In the genomic region with DNA sequence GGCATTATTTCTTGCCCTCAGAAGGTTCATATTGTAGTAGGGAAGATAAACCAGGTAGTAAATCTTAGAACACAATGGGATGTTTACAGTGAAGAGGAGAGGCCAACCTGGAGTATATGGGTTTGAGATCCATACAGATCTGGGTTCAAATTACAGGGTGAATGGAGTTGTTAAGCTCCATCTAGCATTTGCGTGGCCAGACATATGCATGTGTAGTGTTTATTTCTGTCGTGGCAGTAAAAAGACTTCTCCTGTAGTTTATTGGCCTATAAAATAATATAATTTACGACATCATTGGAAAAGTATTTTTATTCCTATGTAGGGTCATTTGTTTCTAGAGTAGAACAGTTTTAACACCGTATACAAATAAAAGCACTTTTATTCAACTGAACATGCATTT, we compare ENCODE assay signal across 21 cellular contexts. TPM values are rescaled to one million over a fixed set of nuclear protein-coding genes. Genes with fewer than 3 reads are reported as not detected.
A peak's percentile ranks its signal among the peaks of the same experiment; 100 is the strongest.
DNase-seq lines count a peak whose midpoint lies in the region; ATAC-seq and TF ChIP-seq lines count a peak whose summit lies in the region.
"Had no signal": no experiment of that assay in that cellular context is flagged by ENCODE, and none has a peak within 500 bp of the region (broad histone marks: within the 10 kb centered on the region; RNA-seq: fewer than 3 reads in every experiment).

No MANE protein-coding gene starts in this region.

- intact Hi-C loops in left colon (cut with DNase I, micrococcal nuclease) = no loop called here

- H2AFZ ChIP-seq in KMS-11 (ENCODE audit: low read depth) = no peak overlapping the region

- no peaks in the 10 kb centered on the region for H3K9me3 ChIP-seq in adipocyte (ENCODE audit: control insufficient read depth, low read length)
- H3K9me3 ChIP-seq: adrenal gland, BLaER1, left lung, tibial artery had no signal

- H4K20me1 ChIP-seq in KMS-11 (ENCODE audit: insufficient read depth) = no peaks in the 10 kb centered on the region

- H3K4me3 ChIP-seq in KMS-11 (IDR thresholded peaks at IDR 0.05; ENCODE audit: insufficient read depth, low read depth, low read length) = no peak overlapping the region
- H3K4me3 ChIP-seq in adipocyte (ENCODE audit: low read length) = peak overlapping the region; percentile 16
- H3K4me3 ChIP-seq: adrenal gland, BLaER1, left lung, skin epidermis, tibial artery had no signal

- peak; percentile 95 for ATAC-seq in left colon
- ATAC-seq in GM18502 (IDR thresholded peaks at IDR 0.05; ENCODE audit: poor library complexity, unreplicated experiment) = no peak
- ATAC-seq: activated CD4-positive, CD25-positive, alpha-beta regulatory T cell treated with anti-CD3 and anti-CD28 coated beads, Interleukin-2, amount 50 U/mL, for 24 hours; activated T-helper 17 cell treated with anti-CD3 and anti-CD28 coated beads, Interleukin-2, amount 50 U/mL, for 72 hours had no signal

- H3K27me3 ChIP-seq in KMS-11 (ENCODE audit: insufficient read depth, low read depth) (no peaks in the 10 kb centered on the region), adipocyte (replicated peaks; ENCODE audit: control insufficient read depth, insufficient read depth, low read length) (no peaks in the 10 kb centered on the region)
- H3K27me3 ChIP-seq: adrenal gland, BLaER1, foreskin keratinocyte, left lung, tibial artery had no signal

- peaks cover 88% of the 10 kb centered on the region for H3K4me1 ChIP-seq in KMS-11 (ENCODE audit: low read depth, poor library complexity, severe bottlenecking)
- H3K4me1 ChIP-seq in adipocyte (ENCODE audit: control insufficient read depth, insufficient read depth, low read length) = peaks cover 22% of the 10 kb centered on the region

- no peak overlapping the region for H3K9ac ChIP-seq in KMS-11
- H3K9ac ChIP-seq in adipocyte (ENCODE audit: low read length) = no peak overlapping the region
- H3K9ac ChIP-seq: BLaER1 had no signal

- no peak for TF ChIP-seq CTCF in KMS-11 (conservative IDR thresholded peaks at IDR 0.05; ENCODE audit: low read depth, low read length)

- H3K79me2 ChIP-seq in KMS-11 (ENCODE audit: insufficient read depth, low read depth) = peaks cover 29% of the 10 kb centered on the region

- DNase-seq in adipocyte (ENCODE audit: low read depth) = no peak
- DNase-seq in left colon = no peak
- no peak for DNase-seq in substantia nigra (lab: John Stamatoyannopoulos, UW)
- no peak for DNase-seq in Ammon's horn (ENCODE audit: low spot score)
- DNase-seq in activated gamma-delta T cell treated with Interleukin-2 at 50 U/mL for 16 hours = no peak
- DNase-seq: adrenal gland; endodermal cell; KG1; left lung; NCI-H1105 treated with DMSO at 0.1 percent for 48 hours; SHP77 treated with DMSO at 0.1 percent for 48 hours; stimulated activated CD4-positive, alpha-beta T cell treated with anti-CD3 and anti-CD28 coated beads, Interleukin-4, amount 100 ng/mL, for 4 hours; T-helper 9 cell; tibial artery had no signal

- H3K36me3 ChIP-seq in KMS-11 (ENCODE audit: insufficient read depth) (no peaks in the 10 kb centered on the region), adipocyte (ENCODE audit: control insufficient read depth, insufficient read depth, low read length, severe bottlenecking) (no peaks in the 10 kb centered on the region)
- H3K36me3 ChIP-seq: adrenal gland, left lung, tibial artery had no signal

- peak overlapping the region; percentile 98; the same call in 1 of the 2 replicates for H3K4me2 ChIP-seq in KMS-11
- H3K4me2 ChIP-seq: BLaER1 had no signal

- H3K27ac ChIP-seq in KMS-11 (no peak overlapping the region; the same call in 1 of the 2 replicates), substantia nigra (ENCODE audit: low read depth, low read length, poor library complexity, severe bottlenecking) (peak overlapping the region; percentile 82)
- H3K27ac ChIP-seq: adrenal gland, BLaER1, left lung, tibial artery had no signal

RNA-seq across cellular contexts. Expression of a gene that starts 25.2 kb away (rescaled TPM):
- total RNA-seq in left colon = 10 to 100 TPM; 69.2 to 77.5 TPM
